9 cellular contexts compared by ENCODE assay signal in genomic region chr16:4371481-4372314, GRCh38.
A peak's percentile ranks its signal among the peaks of the same experiment; 100 is the strongest.
DNase-seq lines count a peak whose midpoint lies in the region; ATAC-seq lines count a peak whose summit lies in the region.
"Had no signal": no experiment of that assay in that cellular context is flagged by ENCODE, and none has a peak within 500 bp of the region (broad histone marks: within the 10 kb centered on the region; RNA-seq: fewer than 3 reads in every experiment).

TSS of gene VASN (plus strand) at chr16:4371848. CDS start at chr16:4380878, 9,030 bp downstream.

- no peaks in the 10 kb centered on the region for H3K27me3 ChIP-seq in effector memory CD4-positive, alpha-beta T cell (replicated peaks; ENCODE audit: control insufficient read depth, insufficient read depth, low read length, poor library complexity, severe bottlenecking)

- H3K9me3 ChIP-seq in effector memory CD4-positive, alpha-beta T cell (ENCODE audit: control insufficient read depth, low read length): no peaks in the 10 kb centered on the region

- H3K27me3 Mint-ChIP-seq in memory B cell: no peaks in the 10 kb centered on the region

- H3K27ac ChIP-seq in effector memory CD4-positive, alpha-beta T cell (ENCODE audit: insufficient read depth, low read length, poor library complexity, severe bottlenecking): peak within 1 kb of the TSS; percentile 51

- H3K4me1 Mint-ChIP-seq in memory B cell: peaks cover 21% of the 10 kb centered on the region

- ATAC-seq in memory B cell (ENCODE audit: low read depth): peak; percentile 80

- peak within 1 kb of the TSS; percentile 75 for H3K4me3 Mint-ChIP-seq in memory B cell

- H3K4me1 ChIP-seq in effector memory CD4-positive, alpha-beta T cell (ENCODE audit: control insufficient read depth, insufficient read depth, low read length, poor library complexity, severe bottlenecking): peaks cover 34% of the 10 kb centered on the region

- no peaks in the 10 kb centered on the region for H3K9me3 Mint-ChIP-seq in memory B cell

- peaks cover 10% of the 10 kb centered on the region for H3K36me3 Mint-ChIP-seq in memory B cell

- DNase-seq in NCI-H146 (lab: John Stamatoyannopoulos, UW) (peak; percentile 60), NCI-H146 treated with DMSO at 0.1 percent for 48 hours (lab: John Stamatoyannopoulos, UW; ENCODE audit: unreplicated experiment) (no peak), LoVo (ENCODE audit: low spot score) (peak; percentile 61), memory B cell (ENCODE audit: low spot score in 2 of 2) (peak; percentile 57 to 84), GF-D8 (lab: John Stamatoyannopoulos, UW) (no peak)
- DNase-seq in activated CD8-positive, alpha-beta memory T cell treated with anti-CD3 and anti-CD28 coated beads for 4 hours (ENCODE audit: low read depth in 2 of 2): peak; percentile 39 to 41
- peak; percentile 59 to 66 (median 62) for DNase-seq in effector memory CD4-positive, alpha-beta T cell
- peak; percentile 59 for DNase-seq in stimulated activated CD8-positive, alpha-beta memory T cell treated with anti-CD3 and anti-CD28 coated beads, Interleukin-12 subunit alpha, Interleukin-12 subunit beta, amount 100 ng/mL, for 1 hour (ENCODE audit: low read depth)
- DNase-seq: DND-41 had no signal

- H3K4me3 ChIP-seq in effector memory CD4-positive, alpha-beta T cell (ENCODE audit: insufficient read depth, low read depth, low read length, poor library complexity, severe bottlenecking): peak within 1 kb of the TSS; percentile 52

- no peak within 1 kb of the TSS for H3K27ac Mint-ChIP-seq in memory B cell

- H3K36me3 ChIP-seq in effector memory CD4-positive, alpha-beta T cell (ENCODE audit: control insufficient read depth, insufficient read depth, low read length): peaks cover 20% of the 10 kb centered on the region

Comparison
In these comparisons a context has a peak if more than half of its experiments do, and no peak if none do; other contexts are left out.
1. DNase-seq: peak in NCI-H146 (single experiment), LoVo (single experiment), activated CD8-positive, alpha-beta memory T cell treated with anti-CD3 and anti-CD28 coated beads for 4 hours (2 of 2), effector memory CD4-positive, alpha-beta T cell (3 of 3), memory B cell (2 of 2) and stimulated activated CD8-positive, alpha-beta memory T cell treated with anti-CD3 and anti-CD28 coated beads, Interleukin-12 subunit alpha, Interleukin-12 subunit beta, amount 100 ng/mL, for 1 hour (single experiment); none in NCI-H146 treated with DMSO at 0.1 percent for 48 hours (single experiment) and GF-D8 (single experiment).